In the genomic region with DNA sequence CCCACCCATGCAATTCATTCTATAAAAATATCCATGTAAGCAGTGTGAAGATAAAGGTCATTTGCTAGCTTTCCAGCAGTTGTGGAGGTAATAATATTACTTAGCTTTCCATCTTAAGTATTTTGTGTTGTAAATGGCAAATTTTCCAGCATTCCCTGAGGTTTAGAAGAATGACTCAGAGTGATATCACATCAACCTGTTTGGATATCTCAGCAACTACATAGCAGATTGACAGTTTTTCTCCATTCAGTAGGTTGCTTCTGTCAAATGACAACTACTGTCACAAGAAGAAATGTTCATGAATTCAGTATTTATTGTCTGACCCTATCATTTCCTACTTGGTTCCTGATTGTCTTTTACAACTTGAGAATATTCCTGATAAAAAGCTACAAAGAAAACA, we compare ENCODE assay signal across 22 cellular contexts.
"Had no signal": no experiment of that assay in that cellular context is flagged by ENCODE, and none has a peak within 500 bp of the region (broad histone marks: within the 10 kb centered on the region; RNA-seq: fewer than 3 reads in every experiment).

No MANE protein-coding gene starts in this region.

- H3K4me1 Mint-ChIP-seq: activated CD4-positive, alpha-beta T cell treated with anti-CD3 and anti-CD28 coated beads, Interleukin-2, amount 10 ng/mL, durations not matched to agents 7 days and 5 days; activated naive CD8-positive, alpha-beta T cell treated with anti-CD3 and anti-CD28 coated beads for 36 hours; endodermal cell; memory B cell; natural killer cell had no signal

- H3K4me1 ChIP-seq: left ventricle myocardium inferior, right atrium auricular region, transverse colon had no signal

- H3K4me3 ChIP-seq: cardiac muscle cell, dorsolateral prefrontal cortex, hepatocyte, left ventricle myocardium inferior, right atrium auricular region, transverse colon had no signal

- H3K27ac Mint-ChIP-seq: activated naive CD8-positive, alpha-beta T cell treated with anti-CD3 and anti-CD28 coated beads for 36 hours; endodermal cell; memory B cell; natural killer cell had no signal

- H3K27me3 Mint-ChIP-seq: activated CD4-positive, alpha-beta T cell treated with anti-CD3 and anti-CD28 coated beads, Interleukin-2, amount 10 ng/mL, durations not matched to agents 7 days and 5 days; activated naive CD8-positive, alpha-beta T cell treated with anti-CD3 and anti-CD28 coated beads for 36 hours; memory B cell had no signal

- H3K27ac ChIP-seq: cardiac muscle cell, dorsolateral prefrontal cortex, hepatocyte, left ventricle myocardium inferior, right atrium auricular region, transverse colon had no signal

- ATAC-seq: natural killer cell had no signal

- H3K36me3 Mint-ChIP-seq: activated naive CD8-positive, alpha-beta T cell treated with anti-CD3 and anti-CD28 coated beads for 36 hours; memory B cell; natural killer cell had no signal

- H3K9me3 Mint-ChIP-seq: endodermal cell, memory B cell had no signal

- DNase-seq: activated CD4-positive, alpha-beta T cell treated with anti-CD3 and anti-CD28 coated beads, Interleukin-2, amount 10 ng/mL, durations not matched to agents 7 days and 5 days; activated CD8-positive, alpha-beta memory T cell treated with anti-CD3 and anti-CD28 coated beads, Interleukin-2, amount 50 U/mL, for 48 hours; activated naive CD8-positive, alpha-beta T cell treated with anti-CD3 and anti-CD28 coated beads for 36 hours; anterior cingulate cortex; dorsolateral prefrontal cortex; endodermal cell; erythroblast; kidney; left ventricle myocardium inferior; natural killer cell; nucleus accumbens; posterior cingulate gyrus; small intestine; stimulated activated CD4-positive, alpha-beta T cell treated with anti-CD3 and anti-CD28 coated beads, Interleukin-4, amount 100 ng/mL, for 4 hours; stimulated activated CD8-positive, alpha-beta memory T cell treated with anti-CD3 and anti-CD28 coated beads, Interleukin-4, amount 100 ng/mL, for 48 hours; stimulated activated naive CD4-positive, alpha-beta T cell treated with Interleukin-2 at 50 U/mL for 16 hours; substantia nigra; transverse colon had no signal

- H2AFZ ChIP-seq: hepatocyte had no signal

- H3K4me2 ChIP-seq: hepatocyte had no signal

- H3K4me3 Mint-ChIP-seq: activated CD4-positive, alpha-beta T cell treated with anti-CD3 and anti-CD28 coated beads, Interleukin-2, amount 10 ng/mL, durations not matched to agents 7 days and 5 days; activated naive CD8-positive, alpha-beta T cell treated with anti-CD3 and anti-CD28 coated beads for 36 hours; endodermal cell; memory B cell; natural killer cell had no signal

- H3K27me3 ChIP-seq: cardiac muscle cell, dorsolateral prefrontal cortex, hepatocyte, right atrium auricular region, transverse colon had no signal

- H3K36me3 ChIP-seq: cardiac muscle cell, left ventricle myocardium inferior, right atrium auricular region, transverse colon had no signal

- H3K79me2 ChIP-seq: hepatocyte had no signal

- H3K9me3 ChIP-seq: right atrium auricular region, transverse colon had no signal
